ENCODE assay signal across 8 cellular contexts in the genomic region with DNA sequence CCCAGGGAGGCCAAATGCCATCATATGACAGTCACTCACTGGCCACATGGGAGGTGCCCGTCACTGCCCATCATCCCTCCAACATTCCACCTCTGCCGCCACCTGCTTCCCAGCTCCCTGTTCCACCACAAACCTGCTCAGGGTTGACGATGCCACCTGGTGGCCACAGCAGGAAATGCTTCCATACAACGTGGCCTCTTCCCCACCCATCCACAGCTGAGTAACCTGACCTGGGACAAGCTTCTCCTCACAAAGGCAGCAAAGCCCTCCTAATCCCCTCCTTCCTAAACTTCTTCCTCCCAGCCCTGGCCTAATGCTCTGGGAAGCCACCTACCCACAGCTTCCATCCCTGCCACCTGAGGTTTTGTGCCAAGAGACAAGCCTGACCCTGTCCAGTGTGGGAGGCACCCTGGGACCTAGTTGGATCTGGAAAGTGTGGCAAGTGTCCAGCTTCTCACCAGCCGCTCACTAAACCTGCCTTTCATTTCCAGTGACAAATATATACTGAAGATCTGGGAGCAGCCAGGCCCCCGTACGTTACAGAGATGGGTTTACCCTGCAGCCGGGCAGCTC. TPM values are rescaled to one million over a fixed set of nuclear protein-coding genes. Genes with fewer than 3 reads are reported as not detected.
DNase-seq lines count a peak whose midpoint lies in the region; ATAC-seq and TF ChIP-seq lines count a peak whose summit lies in the region.

No MANE protein-coding gene starts in this region.

- H3K27me3 ChIP-seq in Loucy (ENCODE audit: insufficient read depth, low read length, poor library complexity, severe bottlenecking): no peaks in the 10 kb centered on the region
- peaks cover 0 to 9% of the 10 kb centered on the region in 2 donors for H3K27me3 ChIP-seq in uterus

- H3K27ac ChIP-seq in uterus: peak overlapping the region in 1 of 2 donors; percentile 23

- H3K9ac ChIP-seq in Loucy (ENCODE audit: low read depth, low read length, poor library complexity, severe bottlenecking): no peak overlapping the region

- BruUV-seq in MCF 10A (replicated peaks; lab: Mats Ljungman, UMichigan): no TSS peak

- H3K4me1 ChIP-seq in Loucy (ENCODE audit: insufficient read depth, low read length, poor library complexity, severe bottlenecking): no peaks in the 10 kb centered on the region
- H3K4me1 ChIP-seq in mucosa of descending colon (ENCODE audit: low read depth): peaks cover 37% of the 10 kb centered on the region
- H3K4me1 ChIP-seq in uterus: peaks cover 0 to 9% of the 10 kb centered on the region in 2 donors

- CTCF ChIA-PET in MCF 10A (lab: Yijun Ruan, JAX): interaction anchor here (0.6 to 3.5 kb wide), 11 partner anchors 33 to 1575 kb away, joined by 3 to 14 read pairs (median 3); no protein-coding TSS in a partner anchor

- H3K4me3 Mint-ChIP-seq in MCF 10A (ENCODE audit: unreplicated experiment): no peak overlapping the region

- intact Hi-C loops in MCF 10A (cut with micrococcal nuclease) (loop anchor here (1.0 kb wide), 1 partner anchor 83 kb away; no protein-coding TSS in a partner anchor), mucosa of descending colon (cut with DNase I, micrococcal nuclease) (no loop called here), uterus (cut with DNase I; ENCODE audit: low total_unique reads) (no loop called here)

- H3K36me3 Mint-ChIP-seq in MCF 10A (ENCODE audit: insufficient read depth, unreplicated experiment): peaks cover 10% of the 10 kb centered on the region

- H3K4me2 ChIP-seq in Loucy (ENCODE audit: low read depth, low read length, poor library complexity, severe bottlenecking): no peak overlapping the region

- ATAC-seq in mucosa of descending colon: peak; percentile 33
- no peak for ATAC-seq in HG02973 (IDR thresholded peaks at IDR 0.05; ENCODE audit: unreplicated experiment)

- H3K27me3 Mint-ChIP-seq in MCF 10A (ENCODE audit: insufficient read depth, unreplicated experiment): no peaks in the 10 kb centered on the region

- no peaks in the 10 kb centered on the region for H3K79me2 ChIP-seq in Loucy (ENCODE audit: insufficient read depth, low read length)

- H3K4me1 Mint-ChIP-seq in MCF 10A (ENCODE audit: insufficient read depth, unreplicated experiment): no peaks in the 10 kb centered on the region

- H3K4me3 ChIP-seq in Loucy (ENCODE audit: low read length, poor library complexity, severe bottlenecking) (no peak overlapping the region), mucosa of descending colon (no peak overlapping the region), uterus (no peak overlapping the region)

- H3K36me3 ChIP-seq in Loucy (ENCODE audit: insufficient read depth, low read length): no peaks in the 10 kb centered on the region
- no peaks in the 10 kb centered on the region for H3K36me3 ChIP-seq in mucosa of descending colon (ENCODE audit: low read depth)
- no peaks in the 10 kb centered on the region for H3K36me3 ChIP-seq in uterus

- POLR2A ChIA-PET in MCF 10A (lab: Yijun Ruan, JAX): interaction anchor here (0.9 to 1.1 kb wide), 2 partner anchors 82 to 124 kb away, joined by 3 read pairs; no protein-coding TSS in a partner anchor

- peaks cover 7% of the 10 kb centered on the region for H3K9me3 Mint-ChIP-seq in MCF 10A (ENCODE audit: unreplicated experiment)

- H3K9me3 ChIP-seq in Loucy (ENCODE audit: insufficient read depth, low read depth, low read length) (no peaks in the 10 kb centered on the region; the same call in 1 of the 2 replicates), mucosa of descending colon (peaks cover 6% of the 10 kb centered on the region), uterus (no peaks in the 10 kb centered on the region)

- no peak overlapping the region for H3K27ac Mint-ChIP-seq in MCF 10A (ENCODE audit: low read depth, unreplicated experiment)

- H2AFZ ChIP-seq in Loucy (ENCODE audit: low read length): no peak overlapping the region

- peak; percentile 63 for DNase-seq in activated CD4-positive, CD25-positive, alpha-beta regulatory T cell treated with anti-CD3 and anti-CD28 coated beads, Interleukin-2, amount 50 U/mL, for 72 hours
- DNase-seq in activated CD4-positive, CD25-positive, alpha-beta regulatory T cell (lab: John Stamatoyannopoulos, UW): no peak
- peak; percentile 45 for DNase-seq in MCF 10A (ENCODE audit: unreplicated experiment)
- peak; percentile 64 to 77 (median 65) for DNase-seq in mucosa of descending colon
- no peak for DNase-seq in uterus
- no peak for DNase-seq in effector CD4-positive, alpha-beta T cell

- no peaks in the 10 kb centered on the region for H3K9me2 ChIP-seq in Loucy (replicated peaks; ENCODE audit: low read depth, low read length)

- TF ChIP-seq POLR2A in uterus (IDR thresholded peaks at IDR 0.05): no peak

- TF ChIP-seq CTCF in Loucy (conservative IDR thresholded peaks at IDR 0.05; ENCODE audit: low read length) (peak; percentile 83), MCF 10A (IDR thresholded peaks at IDR 0.05; ENCODE audit: unreplicated experiment) (peak; percentile 71), mucosa of descending colon (IDR thresholded peaks at IDR 0.05) (peak; percentile 30), uterus (IDR thresholded peaks at IDR 0.05) (peak in 2 of 4 experiments; percentile 10 to 24)

- no peaks in the 10 kb centered on the region for H4K20me1 ChIP-seq in Loucy (ENCODE audit: insufficient read depth, low read length, poor library complexity, severe bottlenecking)

- no peaks in the 10 kb centered on the region for H3F3A ChIP-seq in Loucy (ENCODE audit: low read depth)

RNA-seq across cellular contexts. Expression of a gene that starts 4.3 kb away (rescaled TPM):
- total RNA-seq in MCF 10A (2022) (0.07 and 0.39 TPM in 2 replicates), mucosa of descending colon (10 to 100 TPM in 2 of 3 donors, 1 to 10 TPM in 1; 6.2 to 28.5 (median 27.9) TPM), uterus (10 to 100 TPM in 1 of 4 donors, 1 to 10 TPM in 2, under 1 TPM in 1; 0.88 to 26.6 (median 1.5) TPM)

Comparison
In these comparisons a context has a peak if more than half of its experiments do, and no peak if none do; other contexts are left out.
1. DNase-seq: peak in activated CD4-positive, CD25-positive, alpha-beta regulatory T cell treated with anti-CD3 and anti-CD28 coated beads, Interleukin-2, amount 50 U/mL, for 72 hours (single experiment), MCF 10A (single experiment) and mucosa of descending colon (3 of 3); none in activated CD4-positive, CD25-positive, alpha-beta regulatory T cell (0 of 4), uterus (0 of 2) and effector CD4-positive, alpha-beta T cell (single experiment).